23 cellular contexts compared by ENCODE assay signal in the genomic region with DNA sequence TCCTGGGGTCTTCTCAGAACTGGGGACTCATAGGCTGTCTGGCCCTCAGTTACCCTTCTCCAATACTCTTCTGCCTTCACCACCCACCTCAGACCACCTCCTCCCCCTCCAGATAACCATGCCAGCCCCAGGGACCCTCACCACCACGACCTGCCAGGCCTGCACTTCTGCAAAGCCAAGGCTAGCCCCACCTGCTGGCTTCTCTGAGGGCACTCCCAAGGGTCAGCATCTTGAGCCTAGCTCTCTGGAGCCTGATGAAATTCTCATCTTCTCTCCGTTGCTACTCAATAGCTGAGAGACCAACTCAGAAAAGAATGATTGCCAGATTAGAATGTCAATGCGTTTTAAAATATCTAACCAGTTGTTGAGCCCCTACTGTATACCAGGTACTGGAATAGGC.
"Had no signal": no experiment of that assay in that cellular context is flagged by ENCODE, and none has a peak within 500 bp of the region (broad histone marks: within the 10 kb centered on the region; RNA-seq: fewer than 3 reads in every experiment).

No MANE protein-coding gene starts in this region.

- FAIRE-seq: colon, endothelial cell of umbilical vein, keratinocyte, pancreas, urothelium cell line had no signal

- ATAC-seq: gastrocnemius medialis; natural killer cell; pancreas; stimulated activated memory B cell treated with anti-CD40 and anti-IgM and Interleukin-4, amounts not matched to agents 10 μg/mL and 1 μg/mL and 100 μg/mL, for 72 hours had no signal

- H3K27ac Mint-ChIP-seq: memory B cell; natural killer cell; stimulated activated memory B cell treated with anti-CD40 and anti-IgM and Interleukin-4, amounts not matched to agents 10 μg/mL and 1 μg/mL and 100 μg/mL, for 72 hours; stimulated activated naive CD8-positive, alpha-beta T cell treated with anti-CD3 and anti-CD28 coated beads, Interleukin-15, Interleukin-2, amounts not matched to agents 100 ng/mL and 50 ng/mL, for 24 hours had no signal

- H3K27me3 ChIP-seq: dorsolateral prefrontal cortex, gastrocnemius medialis, neutrophil, pancreas, tibial nerve, upper lobe of left lung had no signal

- H3K4me3 Mint-ChIP-seq: memory B cell; natural killer cell; stimulated activated memory B cell treated with anti-CD40 and anti-IgM and Interleukin-4, amounts not matched to agents 10 μg/mL and 1 μg/mL and 100 μg/mL, for 72 hours; stimulated activated naive CD8-positive, alpha-beta T cell treated with anti-CD3 and anti-CD28 coated beads, Interleukin-15, Interleukin-2, amounts not matched to agents 100 ng/mL and 50 ng/mL, for 24 hours had no signal

- H3K4me3 ChIP-seq: dorsolateral prefrontal cortex, gastrocnemius medialis, lung, pancreas, sigmoid colon, spleen, thoracic aorta, tibial nerve, upper lobe of left lung had no signal

- DNase-seq: dorsolateral prefrontal cortex; effector CD4-positive, alpha-beta T cell; foreskin fibroblast; gastrocnemius medialis; head of caudate nucleus; natural killer cell; pancreas; retina; sigmoid colon; spleen; stimulated activated CD4-positive, alpha-beta T cell treated with anti-CD3 and anti-CD28 coated beads, Interleukin-4, amount 100 ng/mL, for 4 hours; upper lobe of left lung had no signal

- H3K27ac ChIP-seq: dorsolateral prefrontal cortex, gastrocnemius medialis, neutrophil, pancreas, sigmoid colon, spleen, thoracic aorta, tibial nerve, upper lobe of left lung had no signal

- H3K9me3 ChIP-seq: gastrocnemius medialis, neutrophil, pancreas, sigmoid colon, spleen, thoracic aorta, tibial nerve, upper lobe of left lung had no signal

- H3K36me3 Mint-ChIP-seq: memory B cell; natural killer cell; stimulated activated memory B cell treated with anti-CD40 and anti-IgM and Interleukin-4, amounts not matched to agents 10 μg/mL and 1 μg/mL and 100 μg/mL, for 72 hours had no signal

- H3K4me1 ChIP-seq: gastrocnemius medialis, pancreas, sigmoid colon, tibial nerve, upper lobe of left lung had no signal

- H3K4me1 Mint-ChIP-seq: natural killer cell had no signal

- H3K9me3 Mint-ChIP-seq: memory B cell; natural killer cell; stimulated activated memory B cell treated with anti-CD40 and anti-IgM and Interleukin-4, amounts not matched to agents 10 μg/mL and 1 μg/mL and 100 μg/mL, for 72 hours; stimulated activated naive CD8-positive, alpha-beta T cell treated with anti-CD3 and anti-CD28 coated beads, Interleukin-15, Interleukin-2, amounts not matched to agents 100 ng/mL and 50 ng/mL, for 24 hours had no signal

- H3K36me3 ChIP-seq: gastrocnemius medialis, neutrophil, pancreas, sigmoid colon, spleen, thoracic aorta, tibial nerve, upper lobe of left lung had no signal
